In the genomic region with DNA sequence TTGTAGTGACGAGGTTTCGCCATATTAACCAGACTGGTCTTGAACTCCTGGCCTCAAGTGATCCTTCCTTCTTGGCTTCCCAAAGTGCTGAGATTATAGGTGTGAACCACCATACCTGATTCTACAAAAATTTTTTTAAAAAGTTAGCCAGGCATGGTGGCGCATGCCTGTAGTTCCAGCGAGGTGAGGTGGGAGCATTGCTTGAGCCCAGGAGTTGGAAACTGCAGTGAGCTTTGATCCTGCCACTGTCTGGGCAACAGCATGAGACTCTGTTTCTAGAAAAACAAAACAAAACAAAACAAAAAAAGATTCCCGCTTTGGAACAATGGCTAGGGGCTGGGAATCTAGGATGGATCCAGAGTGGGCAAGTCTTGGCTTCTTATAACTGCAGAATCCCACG, we compare ENCODE assay signal across 27 cellular contexts. TPM values are rescaled to one million over a fixed set of nuclear protein-coding genes. Genes with fewer than 3 reads are reported as not detected.
"Had no signal": no experiment of that assay in that cellular context is flagged by ENCODE, and none has a peak within 500 bp of the region (broad histone marks: within the 10 kb centered on the region; RNA-seq: fewer than 3 reads in every experiment).

No MANE protein-coding gene starts in this region.

- H3K4me1 Mint-ChIP-seq: activated CD4-positive, alpha-beta T cell treated with anti-CD3 and anti-CD28 coated beads for 36 hours; activated CD4-positive, alpha-beta T cell treated with anti-CD3 and anti-CD28 coated beads, Interleukin-2, amount 10 ng/mL, durations not matched to agents 24 days and 14 days; activated CD8-positive, alpha-beta memory T cell treated with anti-CD3 and anti-CD28 coated beads, Interleukin-2, amount 10 ng/mL, durations not matched to agents 7 days and 5 days; activated naive CD4-positive, alpha-beta T cell treated with anti-CD3 and anti-CD28 coated beads, Interleukin-2, amount 10 ng/mL, durations not matched to agents 7 days and 5 days; activated naive CD8-positive, alpha-beta T cell treated with anti-CD3 and anti-CD28 coated beads, Interleukin-2, amount 10 ng/mL, durations not matched to agents 7 days and 5 days had no signal

- H3K27me3 ChIP-seq: ascending aorta, breast epithelium, cardiac muscle cell, colonic mucosa had no signal

- H3K36me3 Mint-ChIP-seq: activated CD4-positive, alpha-beta memory T cell treated with anti-CD3 and anti-CD28 coated beads for 36 hours; activated CD8-positive, alpha-beta memory T cell treated with anti-CD3 and anti-CD28 coated beads, Interleukin-2, amount 10 ng/mL, durations not matched to agents 7 days and 5 days; activated naive CD4-positive, alpha-beta T cell treated with anti-CD3 and anti-CD28 coated beads, Interleukin-2, amount 10 ng/mL, durations not matched to agents 7 days and 5 days; activated naive CD4-positive, alpha-beta T cell treated with anti-CD3 and anti-CD28 coated beads, Interleukin-2, amount 50 U/mL, for 72 hours; activated naive CD8-positive, alpha-beta T cell treated with anti-CD3 and anti-CD28 coated beads, Interleukin-2, amount 10 ng/mL, durations not matched to agents 7 days and 5 days; brain had no signal

- H3K4me1 ChIP-seq: ascending aorta, breast epithelium, colonic mucosa had no signal

- H3K9me3 Mint-ChIP-seq: activated CD4-positive, alpha-beta memory T cell treated with anti-CD3 and anti-CD28 coated beads for 36 hours; activated CD4-positive, alpha-beta T cell treated with anti-CD3 and anti-CD28 coated beads, Interleukin-2, amount 10 ng/mL, durations not matched to agents 24 days and 14 days; activated naive CD4-positive, alpha-beta T cell treated with anti-CD3 and anti-CD28 coated beads, Interleukin-2, amount 10 ng/mL, durations not matched to agents 7 days and 5 days; activated naive CD4-positive, alpha-beta T cell treated with anti-CD3 and anti-CD28 coated beads, Interleukin-2, amount 50 U/mL, for 72 hours; activated T-cell treated with anti-CD3 and anti-CD28 coated beads, Interleukin-2, amount 50 U/mL, for 72 hours; endodermal cell had no signal

- DNase-seq: activated CD4-positive, alpha-beta memory T cell treated with anti-CD3 and anti-CD28 coated beads for 36 hours; activated CD4-positive, alpha-beta T cell treated with anti-CD3 and anti-CD28 coated beads for 36 hours; activated CD4-positive, alpha-beta T cell treated with anti-CD3 and anti-CD28 coated beads, Interleukin-2, amount 10 ng/mL, durations not matched to agents 24 days and 14 days; activated CD4-positive, CD25-positive, alpha-beta regulatory T cell; activated CD4-positive, CD25-positive, alpha-beta regulatory T cell treated with anti-CD3 and anti-CD28 coated beads, Interleukin-2, amount 50 U/mL, for 72 hours; activated CD8-positive, alpha-beta memory T cell treated with anti-CD3 and anti-CD28 coated beads, Interleukin-2, amount 10 ng/mL, durations not matched to agents 7 days and 5 days; activated CD8-positive, alpha-beta memory T cell treated with anti-CD3 and anti-CD28 coated beads, Interleukin-2, amount 50 U/mL, for 4 hours; activated CD8-positive, alpha-beta T cell treated with anti-CD3 and anti-CD28 coated beads, Interleukin-2, amount 10 ng/mL, durations not matched to agents 7 days and 5 days; activated gamma-delta T cell; activated naive CD4-positive, alpha-beta T cell; activated naive CD4-positive, alpha-beta T cell treated with anti-CD3 and anti-CD28 coated beads, Interleukin-2, amount 10 ng/mL, durations not matched to agents 7 days and 5 days; activated naive CD8-positive, alpha-beta T cell treated with anti-CD3 and anti-CD28 coated beads, Interleukin-2, amount 10 ng/mL, durations not matched to agents 7 days and 5 days; activated T-cell treated with anti-CD3 and anti-CD28 coated beads, Interleukin-2, amount 50 U/mL, for 1 hour; activated T-cell treated with anti-CD3 and anti-CD28 coated beads, Interleukin-2, amount 50 U/mL, for 72 hours; central memory CD4-positive, alpha-beta T cell; cerebellar nuclear complex; colonic mucosa; effector memory CD4-positive, alpha-beta T cell; endodermal cell; foreskin fibroblast; T-helper 2 cell had no signal

- H3K4me3 ChIP-seq: ascending aorta, breast epithelium, cardiac muscle cell, colonic mucosa had no signal

- H3K27ac ChIP-seq: ascending aorta, breast epithelium, cardiac muscle cell, colonic mucosa had no signal

- H3K27me3 Mint-ChIP-seq: activated CD4-positive, alpha-beta T cell treated with anti-CD3 and anti-CD28 coated beads, Interleukin-2, amount 10 ng/mL, durations not matched to agents 24 days and 14 days; activated CD8-positive, alpha-beta memory T cell treated with anti-CD3 and anti-CD28 coated beads, Interleukin-2, amount 10 ng/mL, durations not matched to agents 7 days and 5 days; activated naive CD4-positive, alpha-beta T cell treated with anti-CD3 and anti-CD28 coated beads, Interleukin-2, amount 10 ng/mL, durations not matched to agents 7 days and 5 days; activated naive CD8-positive, alpha-beta T cell treated with anti-CD3 and anti-CD28 coated beads, Interleukin-2, amount 10 ng/mL, durations not matched to agents 7 days and 5 days had no signal

- H3K36me3 ChIP-seq: ascending aorta, breast epithelium, cardiac muscle cell, colonic mucosa had no signal

- H3K27ac Mint-ChIP-seq: activated CD4-positive, alpha-beta memory T cell treated with anti-CD3 and anti-CD28 coated beads for 36 hours; activated CD4-positive, alpha-beta T cell treated with anti-CD3 and anti-CD28 coated beads for 36 hours; activated CD4-positive, alpha-beta T cell treated with anti-CD3 and anti-CD28 coated beads, Interleukin-2, amount 10 ng/mL, durations not matched to agents 24 days and 14 days; activated CD8-positive, alpha-beta memory T cell treated with anti-CD3 and anti-CD28 coated beads, Interleukin-2, amount 10 ng/mL, durations not matched to agents 7 days and 5 days; activated CD8-positive, alpha-beta T cell treated with anti-CD3 and anti-CD28 coated beads, Interleukin-2, amount 10 ng/mL, durations not matched to agents 7 days and 5 days; activated naive CD4-positive, alpha-beta T cell treated with anti-CD3 and anti-CD28 coated beads, Interleukin-2, amount 10 ng/mL, durations not matched to agents 7 days and 5 days; activated naive CD4-positive, alpha-beta T cell treated with anti-CD3 and anti-CD28 coated beads, Interleukin-2, amount 50 U/mL, for 72 hours; activated naive CD8-positive, alpha-beta T cell treated with anti-CD3 and anti-CD28 coated beads, Interleukin-2, amount 10 ng/mL, durations not matched to agents 7 days and 5 days; activated T-cell treated with anti-CD3 and anti-CD28 coated beads, Interleukin-2, amount 50 U/mL, for 72 hours; endodermal cell had no signal

- H3K4me3 Mint-ChIP-seq: activated CD4-positive, alpha-beta memory T cell treated with anti-CD3 and anti-CD28 coated beads for 36 hours; activated CD4-positive, alpha-beta T cell treated with anti-CD3 and anti-CD28 coated beads for 36 hours; activated CD4-positive, alpha-beta T cell treated with anti-CD3 and anti-CD28 coated beads, Interleukin-2, amount 10 ng/mL, durations not matched to agents 24 days and 14 days; activated CD8-positive, alpha-beta memory T cell treated with anti-CD3 and anti-CD28 coated beads, Interleukin-2, amount 10 ng/mL, durations not matched to agents 7 days and 5 days; activated CD8-positive, alpha-beta T cell treated with anti-CD3 and anti-CD28 coated beads, Interleukin-2, amount 10 ng/mL, durations not matched to agents 7 days and 5 days; activated naive CD4-positive, alpha-beta T cell treated with anti-CD3 and anti-CD28 coated beads, Interleukin-2, amount 10 ng/mL, durations not matched to agents 7 days and 5 days; activated naive CD8-positive, alpha-beta T cell treated with anti-CD3 and anti-CD28 coated beads, Interleukin-2, amount 10 ng/mL, durations not matched to agents 7 days and 5 days; activated T-cell treated with anti-CD3 and anti-CD28 coated beads, Interleukin-2, amount 50 U/mL, for 72 hours; brain; endodermal cell had no signal

- ATAC-seq: activated CD4-positive, alpha-beta T cell treated with anti-CD3 and anti-CD28 coated beads for 36 hours; activated CD8-positive, alpha-beta memory T cell treated with anti-CD3 and anti-CD28 coated beads, Interleukin-2, amount 10 ng/mL, durations not matched to agents 7 days and 5 days; activated CD8-positive, alpha-beta T cell treated with anti-CD3 and anti-CD28 coated beads, Interleukin-2, amount 10 ng/mL, durations not matched to agents 7 days and 5 days; activated naive CD4-positive, alpha-beta T cell treated with anti-CD3 and anti-CD28 coated beads, Interleukin-2, amount 50 U/mL, for 72 hours; activated T-cell treated with anti-CD3 and anti-CD28 coated beads, Interleukin-2, amount 50 U/mL, for 72 hours; esophagus mucosa had no signal

- H3K9me3 ChIP-seq: ascending aorta, breast epithelium, colonic mucosa had no signal

RNA-seq across cellular contexts. Expression of a gene that starts 35.1 kb away (rescaled TPM):
- total RNA-seq: activated CD4-positive, alpha-beta memory T cell treated with anti-CD3 and anti-CD28 coated beads for 36 hours; activated CD8-positive, alpha-beta T cell treated with anti-CD3 and anti-CD28 coated beads, Interleukin-2, amount 10 ng/mL, durations not matched to agents 7 days and 5 days; ascending aorta had no signal
